21 cellular contexts compared by ENCODE assay signal in genomic region chr6:22392711-22393110, GRCh38.
"Had no signal": no experiment of that assay in that cellular context is flagged by ENCODE, and none has a peak within 500 bp of the region (broad histone marks: within the 10 kb centered on the region; RNA-seq: fewer than 3 reads in every experiment).

No MANE protein-coding gene starts in this region.

- H3K9me3 ChIP-seq: esophagus squamous epithelium, ovary, psoas muscle had no signal

- H3K36me3 ChIP-seq: cardiac muscle cell, esophagus squamous epithelium, ovary had no signal

- H3K27me3 Mint-ChIP-seq: activated CD4-positive, alpha-beta T cell treated with anti-CD3 and anti-CD28 coated beads for 36 hours; effector memory CD8-positive, alpha-beta T cell; memory B cell; naive B cell; stimulated activated naive CD8-positive, alpha-beta T cell treated with anti-CD3 and anti-CD28 coated beads, Interleukin-15, amount 100 ng/mL, for 72 hours; type B pancreatic cell had no signal

- H3K4me1 Mint-ChIP-seq: activated CD4-positive, alpha-beta T cell treated with anti-CD3 and anti-CD28 coated beads for 36 hours; memory B cell; naive B cell; stimulated activated naive CD8-positive, alpha-beta T cell treated with anti-CD3 and anti-CD28 coated beads, Interleukin-15, amount 100 ng/mL, for 72 hours had no signal

- DNase-seq: activated CD4-positive, alpha-beta T cell treated with anti-CD3 and anti-CD28 coated beads for 36 hours; activated CD4-positive, alpha-beta T cell treated with anti-CD3 and anti-CD28 coated beads, Interleukin-2, amount 50 U/mL, for 48 hours; activated T-cell treated with anti-CD3 and anti-CD28 coated beads for 4 hours; aorta; dermis blood vessel endothelial cell; effector memory CD8-positive, alpha-beta T cell; esophagus squamous epithelium; foreskin melanocyte; kidney glomerular epithelial cell; naive B cell; ovary; psoas muscle; right cardiac atrium; small intestine; stimulated activated CD4-positive, alpha-beta T cell treated with anti-CD3 and anti-CD28 coated beads, Interleukin-15, amount 100 ng/mL, for 24 hours; stimulated activated CD4-positive, alpha-beta T cell treated with anti-CD3 and anti-CD28 coated beads, Interleukin-2, amount 100 ng/mL, for 48 hours; stimulated activated naive CD8-positive, alpha-beta T cell treated with anti-CD3 and anti-CD28 coated beads, Interleukin-15, amount 100 ng/mL, for 72 hours had no signal

- H3K4me1 ChIP-seq: esophagus squamous epithelium, psoas muscle had no signal

- H3K4me3 Mint-ChIP-seq: activated CD4-positive, alpha-beta T cell treated with anti-CD3 and anti-CD28 coated beads for 36 hours; effector memory CD8-positive, alpha-beta T cell; memory B cell; naive B cell; stimulated activated naive CD8-positive, alpha-beta T cell treated with anti-CD3 and anti-CD28 coated beads, Interleukin-15, amount 100 ng/mL, for 72 hours; type B pancreatic cell had no signal

- H3K27me3 ChIP-seq: cardiac muscle cell, esophagus squamous epithelium, ovary had no signal

- H3K27ac ChIP-seq: cardiac muscle cell, esophagus squamous epithelium, ovary, psoas muscle, SK-N-MC had no signal

- H3K36me3 Mint-ChIP-seq: memory B cell, naive B cell had no signal

- H3K27ac Mint-ChIP-seq: activated CD4-positive, alpha-beta T cell treated with anti-CD3 and anti-CD28 coated beads for 36 hours; effector memory CD8-positive, alpha-beta T cell; memory B cell; naive B cell; stimulated activated naive CD8-positive, alpha-beta T cell treated with anti-CD3 and anti-CD28 coated beads, Interleukin-15, amount 100 ng/mL, for 72 hours; type B pancreatic cell had no signal

- ATAC-seq: activated CD4-positive, alpha-beta T cell treated with anti-CD3 and anti-CD28 coated beads for 36 hours; effector memory CD8-positive, alpha-beta T cell; psoas muscle; right cardiac atrium; stimulated activated naive CD8-positive, alpha-beta T cell treated with anti-CD3 and anti-CD28 coated beads, Interleukin-15, amount 100 ng/mL, for 72 hours had no signal

- H3K4me3 ChIP-seq: cardiac muscle cell, esophagus squamous epithelium, ovary, psoas muscle, SK-N-MC had no signal
